15 cellular contexts compared by ENCODE assay signal in genomic region chr7:78702770-78703169, GRCh38.
A peak's percentile ranks its signal among the peaks of the same experiment; 100 is the strongest.
DNase-seq lines count a peak whose midpoint lies in the region; ATAC-seq, FAIRE-seq and TF ChIP-seq lines count a peak whose summit lies in the region.
"Had no signal": no experiment of that assay in that cellular context is flagged by ENCODE, and none has a peak within 500 bp of the region (broad histone marks: within the 10 kb centered on the region; RNA-seq: fewer than 3 reads in every experiment).

No MANE protein-coding gene starts in this region.

- H3K4me3 ChIP-seq in SJSA1 (no peak overlapping the region), fibroblast of lung (replicated peaks in 1 of 4; ENCODE audit: control extremely low read depth in 1 of 4, insufficient read depth in 1 of 4, low read depth in 3 of 4, low read length in 4 of 4) (no peak overlapping the region), psoas muscle (no peak overlapping the region), suprapubic skin (no peak overlapping the region)
- H3K4me3 ChIP-seq: dorsolateral prefrontal cortex had no signal

- no peaks in the 10 kb centered on the region for H4K20me1 ChIP-seq in fibroblast of lung (ENCODE audit: control insufficient read depth, extremely low read depth, insufficient read depth, low read length)

- DNase-seq in EL (peak; percentile 94), SJSA1 (ENCODE audit: low read depth in 1 of 2, low spot score in 2 of 2) (peak in 1 of 2 experiments; percentile 83), fibroblast of lung (ENCODE audit: low read depth in 2 of 2) (peak; percentile 95 to 98), psoas muscle (no peak), NCI-H748 treated with DMSO at 0.1 percent for 48 hours (lab: John Stamatoyannopoulos, UW) (no peak), suprapubic skin (ENCODE audit: low spot score in 2 of 2) (no peak), HTR-8/SVneo (ENCODE audit: insufficient read length, low spot score) (no peak), natural killer cell (no peak)
- DNase-seq: activated naive CD4-positive, alpha-beta T cell treated with Interleukin-2 at 50 U/mL for 16 hours; CD8-positive, alpha-beta T cell; dorsolateral prefrontal cortex; hippocampal formation; NCI-H1694 treated with DMSO at 0.1 percent for 48 hours; stimulated activated naive CD8-positive, alpha-beta T cell treated with anti-CD3 and anti-CD28 coated beads, Interleukin-15, amount 100 ng/mL, for 72 hours had no signal

- H3K27me3 Mint-ChIP-seq in natural killer cell (ENCODE audit: low read depth in 2 of 2) = no peaks in the 10 kb centered on the region
- H3K27me3 Mint-ChIP-seq: stimulated activated naive CD8-positive, alpha-beta T cell treated with anti-CD3 and anti-CD28 coated beads, Interleukin-15, amount 100 ng/mL, for 72 hours had no signal

- no peak for TF ChIP-seq CTCF in fibroblast of lung (conservative IDR thresholded peaks at IDR 0.05 in 1 of 2, IDR thresholded peaks at IDR 0.05 in 1 of 2; ENCODE audit: low read depth in 1 of 2, low read length in 2 of 2)
- TF ChIP-seq CTCF in psoas muscle (IDR thresholded peaks at IDR 0.05) = no peak
- no peak for TF ChIP-seq CTCF in suprapubic skin (IDR thresholded peaks at IDR 0.05)
- no peak for TF ChIP-seq CTCF in natural killer cell (IDR thresholded peaks at IDR 0.05)

- no peaks in the 10 kb centered on the region for H3K79me2 ChIP-seq in fibroblast of lung (ENCODE audit: control insufficient read depth, insufficient read depth, low read length)

- no peak overlapping the region for H2AFZ ChIP-seq in fibroblast of lung (ENCODE audit: low read length)

- no peak for TF ChIP-seq EP300 in suprapubic skin (IDR thresholded peaks at IDR 0.05)

- ATAC-seq in psoas muscle (peak; percentile 77 to 97 (median 86)), natural killer cell (no peak)
- ATAC-seq: CD8-positive, alpha-beta T cell; stimulated activated naive CD8-positive, alpha-beta T cell treated with anti-CD3 and anti-CD28 coated beads, Interleukin-15, amount 100 ng/mL, for 72 hours had no signal

- no peaks in the 10 kb centered on the region for H3K36me3 ChIP-seq in SJSA1
- no peaks in the 10 kb centered on the region for H3K36me3 ChIP-seq in fibroblast of lung (ENCODE audit: control insufficient read depth, insufficient read depth, low read length)
- H3K36me3 ChIP-seq in psoas muscle (ENCODE audit: insufficient read depth in 1 of 2, low read depth in 1 of 2) = no peaks in the 10 kb centered on the region
- H3K36me3 ChIP-seq in suprapubic skin = no peaks in the 10 kb centered on the region

- no peaks in the 10 kb centered on the region for H3K27me3 ChIP-seq in SJSA1 (replicated peaks)
- no peaks in the 10 kb centered on the region for H3K27me3 ChIP-seq in fibroblast of lung (ENCODE audit: control insufficient read depth, insufficient read depth, low read length)
- no peaks in the 10 kb centered on the region for H3K27me3 ChIP-seq in psoas muscle (ENCODE audit: insufficient read depth in 3 of 3, low read length in 2 of 3)
- no peaks in the 10 kb centered on the region for H3K27me3 ChIP-seq in suprapubic skin
- H3K27me3 ChIP-seq: dorsolateral prefrontal cortex had no signal

- H3K9me3 ChIP-seq in SJSA1 (replicated peaks) (no peaks in the 10 kb centered on the region), fibroblast of lung (ENCODE audit: control insufficient read depth, insufficient read depth, low read depth, low read length) (no peaks in the 10 kb centered on the region), psoas muscle (no peaks in the 10 kb centered on the region), suprapubic skin (no peaks in the 10 kb centered on the region)

- no peak for TF ChIP-seq POLR2A in suprapubic skin (IDR thresholded peaks at IDR 0.05)

- peaks cover 32% of the 10 kb centered on the region for H3K4me1 ChIP-seq in SJSA1 (replicated peaks)
- peaks cover 7% of the 10 kb centered on the region for H3K4me1 ChIP-seq in fibroblast of lung (ENCODE audit: control insufficient read depth, extremely low read depth, insufficient read depth, low read length)
- peaks cover 11% of the 10 kb centered on the region for H3K4me1 ChIP-seq in psoas muscle
- H3K4me1 ChIP-seq in suprapubic skin = no peaks in the 10 kb centered on the region

- no peak overlapping the region for H3K27ac Mint-ChIP-seq in natural killer cell
- H3K27ac Mint-ChIP-seq: CD8-positive, alpha-beta T cell; stimulated activated naive CD8-positive, alpha-beta T cell treated with anti-CD3 and anti-CD28 coated beads, Interleukin-15, amount 100 ng/mL, for 72 hours had no signal

- H3K36me3 Mint-ChIP-seq in natural killer cell = no peaks in the 10 kb centered on the region
- H3K36me3 Mint-ChIP-seq: CD8-positive, alpha-beta T cell had no signal

- intact Hi-C loops in psoas muscle (cut with DNase I) = no loop called here
- intact Hi-C loops in natural killer cell (cut with micrococcal nuclease) = no loop called here

- peaks cover 6 to 9% of the 10 kb centered on the region in 2 donors for H3K9me3 Mint-ChIP-seq in natural killer cell

- H3K4me3 Mint-ChIP-seq in natural killer cell = no peak overlapping the region
- H3K4me3 Mint-ChIP-seq: CD8-positive, alpha-beta T cell; stimulated activated naive CD8-positive, alpha-beta T cell treated with anti-CD3 and anti-CD28 coated beads, Interleukin-15, amount 100 ng/mL, for 72 hours had no signal

- no peaks in the 10 kb centered on the region for H3K4me1 Mint-ChIP-seq in natural killer cell
- H3K4me1 Mint-ChIP-seq: stimulated activated naive CD8-positive, alpha-beta T cell treated with anti-CD3 and anti-CD28 coated beads, Interleukin-15, amount 100 ng/mL, for 72 hours had no signal

- H3K9ac ChIP-seq in fibroblast of lung (ENCODE audit: insufficient read depth, low read length) = no peak overlapping the region

- no peak overlapping the region for H3K4me2 ChIP-seq in fibroblast of lung (ENCODE audit: extremely low read depth, insufficient read depth, low read length)

- no peak for FAIRE-seq in HTR-8/SVneo (lab: Jason Lieb, UNC)
- FAIRE-seq: H1 had no signal

- H3K27ac ChIP-seq in SJSA1 (peak overlapping the region; percentile 45), fibroblast of lung (ENCODE audit: insufficient read depth, low read length) (no peak overlapping the region), psoas muscle (peak overlapping the region; percentile 38), suprapubic skin (no peak overlapping the region)

Comparison
In these comparisons a context has a peak if more than half of its experiments do, and no peak if none do; other contexts are left out.
1. DNase-seq: peak in EL (single experiment) and fibroblast of lung (2 of 2); none in psoas muscle (0 of 2), NCI-H748 treated with DMSO at 0.1 percent for 48 hours (single experiment), suprapubic skin (0 of 2), HTR-8/SVneo (single experiment) and natural killer cell (single experiment).
2. H3K27ac ChIP-seq: peak in SJSA1 (single experiment) and psoas muscle (single experiment); none in fibroblast of lung (single experiment) and suprapubic skin (single experiment).
3. ATAC-seq: peak in psoas muscle (4 of 4); none in natural killer cell (0 of 3).